8 cellular contexts compared by ENCODE assay signal in the genomic region with DNA sequence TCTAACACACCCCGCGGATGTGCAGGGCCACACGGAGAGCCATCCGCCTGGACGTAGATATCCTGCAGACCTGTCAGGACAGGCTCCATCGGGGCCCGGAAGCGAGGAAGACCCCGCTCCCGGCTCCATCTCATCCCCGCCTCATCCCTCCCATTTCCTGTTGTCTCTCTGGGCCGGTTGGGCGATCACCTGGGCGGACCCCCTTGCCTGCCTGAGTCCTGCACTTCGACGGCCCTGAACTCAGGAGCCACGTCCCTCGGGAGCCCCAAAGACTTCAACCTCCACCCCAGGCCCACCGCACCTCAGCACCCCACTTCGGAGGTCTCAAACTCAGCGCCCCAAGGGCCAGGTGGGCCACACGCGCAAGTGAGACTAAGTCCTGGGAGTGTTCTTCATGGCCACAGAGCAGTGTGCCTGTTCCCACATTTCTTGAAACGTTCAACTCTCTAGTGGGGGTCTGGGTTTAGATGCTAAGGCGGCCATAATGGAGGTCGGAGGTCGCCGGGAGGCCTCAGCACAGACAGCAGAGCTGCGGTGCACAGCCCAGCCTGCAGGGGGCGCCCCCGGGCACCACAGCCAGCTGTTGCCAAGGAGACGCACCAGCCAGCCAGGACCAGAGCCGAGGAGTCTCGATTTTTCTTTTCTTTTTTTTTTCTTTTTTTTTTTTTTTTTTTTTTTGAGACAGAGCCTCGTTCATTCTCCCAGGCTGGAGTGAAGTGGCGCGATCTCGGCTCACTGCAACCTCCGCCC. TPM values are rescaled to one million over a fixed set of nuclear protein-coding genes. Genes with fewer than 3 reads are reported as not detected.
DNase-seq lines count a peak whose midpoint lies in the region; ATAC-seq and TF ChIP-seq lines count a peak whose summit lies in the region.

No MANE protein-coding gene starts in this region.

- DNase-seq in CMK (ENCODE audit: low read depth) (peak; percentile 26), HuH-7.5 (ENCODE audit: low spot score) (peak; percentile 94), epithelial cell of proximal tubule (ENCODE audit: low read depth) (no peak), retina (no peak), NCI-H187 (lab: John Stamatoyannopoulos, UW) (no peak)
- peak; percentile 33 to 35 for DNase-seq in activated CD4-positive, alpha-beta T cell treated with anti-CD3 and anti-CD28 coated beads, Interleukin-2, amount 50 U/mL, for 4 hours
- DNase-seq in stimulated activated CD4-positive, alpha-beta T cell treated with anti-CD3 and anti-CD28 coated beads, Interleukin-12 subunit alpha, Interleukin-12 subunit beta, amount 100 ng/mL, for 48 hours (ENCODE audit: low read depth in 2 of 3, low spot score in 1 of 3): peak; percentile 37 to 59 (median 41)

- no peak for ATAC-seq in GM18907 (IDR thresholded peaks at IDR 0.05; ENCODE audit: unreplicated experiment)

- no peak overlapping the region for H3K4me3 ChIP-seq in epithelial cell of proximal tubule (ENCODE audit: low read depth, low read length)

- TF ChIP-seq CTCF in epithelial cell of proximal tubule (conservative IDR thresholded peaks at IDR 0.05; ENCODE audit: low read depth, low read length): peak; percentile 51

RNA-seq across cellular contexts. Expression of gene FADD, which starts 26.0 kb away (rescaled TPM):
- total RNA-seq in epithelial cell of proximal tubule: 39.0 and 39.7 TPM in 2 replicates

Comparison
In these comparisons a context has a peak if more than half of its experiments do, and no peak if none do; other contexts are left out.
1. DNase-seq: peak in CMK (single experiment), HuH-7.5 (single experiment), activated CD4-positive, alpha-beta T cell treated with anti-CD3 and anti-CD28 coated beads, Interleukin-2, amount 50 U/mL, for 4 hours (2 of 2) and stimulated activated CD4-positive, alpha-beta T cell treated with anti-CD3 and anti-CD28 coated beads, Interleukin-12 subunit alpha, Interleukin-12 subunit beta, amount 100 ng/mL, for 48 hours (3 of 3); none in epithelial cell of proximal tubule (single experiment), retina (single experiment) and NCI-H187 (0 of 2).